8 cellular contexts compared by ENCODE assay signal in genomic region chr5:147558826-147559225, GRCh38. TPM values are rescaled to one million over a fixed set of nuclear protein-coding genes. Genes with fewer than 3 reads are reported as not detected.
A peak's percentile ranks its signal among the peaks of the same experiment; 100 is the strongest.
DNase-seq lines count a peak whose midpoint lies in the region; ATAC-seq and TF ChIP-seq lines count a peak whose summit lies in the region.

No MANE protein-coding gene starts in this region.

- TF ChIP-seq CTCF in HFF-Myc (IDR thresholded peaks at IDR 0.05; ENCODE audit: low read depth, low read length, missing control alignments) = peak; percentile 81
- peak in 2 of 3 donors; percentile 38 to 52 for TF ChIP-seq CTCF in breast epithelium (IDR thresholded peaks at IDR 0.05)
- TF ChIP-seq CTCF in vagina (IDR thresholded peaks at IDR 0.05) = peak; percentile 42 to 65 (median 53)

- H3K9me3 ChIP-seq in breast epithelium (no peaks in the 10 kb centered on the region), vagina (no peaks in the 10 kb centered on the region)

- H3K27ac ChIP-seq in breast epithelium (no peak overlapping the region), vagina (no peak overlapping the region)

- H3K4me3 ChIP-seq in HFF-Myc (replicated peaks; ENCODE audit: low read depth, low read length) (no peak overlapping the region), breast epithelium (no peak overlapping the region), vagina (no peak overlapping the region)

- DNase-seq in DMS53 treated with DMSO at 0.1 percent for 48 hours (lab: John Stamatoyannopoulos, UW; ENCODE audit: unreplicated experiment) = peak; percentile 65
- DNase-seq in HFF-Myc (ENCODE audit: extremely low read depth, low read depth) = peak; percentile 61
- peak; percentile 80 for DNase-seq in NCI-H345 (lab: John Stamatoyannopoulos, UW)
- no peak for DNase-seq in breast epithelium (ENCODE audit: low spot score in 2 of 2)
- DNase-seq in left colon = peak in 1 of 2 donors; percentile 32
- no peak for DNase-seq in vagina (ENCODE audit: extremely low spot score in 2 of 2)
- DNase-seq in activated gamma-delta T cell treated with Interleukin-2 at 50 U/mL for 16 hours = no peak
- DNase-seq in stimulated activated CD4-positive, alpha-beta T cell treated with anti-CD3 and anti-CD28 coated beads, Interleukin-4, amount 100 ng/mL, for 24 hours = no peak

- no peaks in the 10 kb centered on the region for H3K36me3 ChIP-seq in breast epithelium
- no peaks in the 10 kb centered on the region for H3K36me3 ChIP-seq in vagina

- ATAC-seq in left colon = peak; percentile 27

- H3K4me1 ChIP-seq in breast epithelium = peaks cover 0 to 7% of the 10 kb centered on the region in 2 donors
- peaks cover 14% of the 10 kb centered on the region for H3K4me1 ChIP-seq in vagina

- intact Hi-C loops in breast epithelium (cut with DNase I; ENCODE audit: low total_unique reads) (loop anchor here (5.0 kb wide), 1 partner anchor 102 kb away; no protein-coding TSS in a partner anchor), left colon (cut with DNase I, micrococcal nuclease) (loop anchor here in 1 of 2 donors (5.0 to 10.0 kb wide), 2 partner anchors 107 to 164 kb away; no protein-coding TSS in a partner anchor), vagina (cut with DNase I) (loop anchor here (2.0 kb wide), 1 partner anchor 104 kb away; no protein-coding TSS in a partner anchor)

- TF ChIP-seq POLR2A in breast epithelium (IDR thresholded peaks at IDR 0.05) (no peak), vagina (IDR thresholded peaks at IDR 0.05) (no peak)

- no peaks in the 10 kb centered on the region for H3K27me3 ChIP-seq in breast epithelium
- no peaks in the 10 kb centered on the region for H3K27me3 ChIP-seq in vagina

RNA-seq across cellular contexts. Expression of gene DPYSL3, which starts 49.0 kb away (rescaled TPM):
- 10 to 100 TPM; 34.4 to 73.1 (median 34.7) TPM for total RNA-seq in breast epithelium
- 10 to 100 TPM in 1 of 2 donors, 1 to 10 TPM in 1; 10.0 to 23.9 TPM for total RNA-seq in left colon
- 68.5 TPM for total RNA-seq in vagina

Comparison
In these comparisons a context has a peak if more than half of its experiments do, and no peak if none do; other contexts are left out.
1. DNase-seq: peak in DMS53 treated with DMSO at 0.1 percent for 48 hours (single experiment), HFF-Myc (single experiment) and NCI-H345 (single experiment); none in breast epithelium (0 of 2), vagina (0 of 2), activated gamma-delta T cell treated with Interleukin-2 at 50 U/mL for 16 hours (single experiment) and stimulated activated CD4-positive, alpha-beta T cell treated with anti-CD3 and anti-CD28 coated beads, Interleukin-4, amount 100 ng/mL, for 24 hours (single experiment).
2. Peak in every context shown above with its lines, with median percentiles within 50 percentile points of each other: CTCF ChIP-seq.